13 cellular contexts compared by ENCODE assay signal in genomic region chr18:2707559-2708168, GRCh38.
"Had no signal": no experiment of that assay in that cellular context is flagged by ENCODE, and none has a peak within 500 bp of the region (broad histone marks: within the 10 kb centered on the region; RNA-seq: fewer than 3 reads in every experiment).

No MANE protein-coding gene starts in this region.

- H3K27me3 Mint-ChIP-seq: stimulated activated naive CD8-positive, alpha-beta T cell treated with anti-CD3 and anti-CD28 coated beads, Interleukin-15, Interleukin-2, amounts not matched to agents 100 ng/mL and 50 ng/mL, for 24 hours had no signal

- H3K9me3 Mint-ChIP-seq: stimulated activated naive CD8-positive, alpha-beta T cell treated with anti-CD3 and anti-CD28 coated beads, Interleukin-15, Interleukin-2, amounts not matched to agents 100 ng/mL and 50 ng/mL, for 24 hours had no signal

- H3K27me3 ChIP-seq: spleen, suprapubic skin had no signal

- ATAC-seq: esophagus mucosa, psoas muscle, sciatic nerve had no signal

- H3K4me3 Mint-ChIP-seq: stimulated activated naive CD8-positive, alpha-beta T cell treated with anti-CD3 and anti-CD28 coated beads, Interleukin-15, Interleukin-2, amounts not matched to agents 100 ng/mL and 50 ng/mL, for 24 hours had no signal

- H3K4me1 ChIP-seq: psoas muscle, spleen, suprapubic skin had no signal

- DNase-seq: activated CD4-positive, alpha-beta T cell treated with anti-CD3 and anti-CD28 coated beads, Interleukin-2, amount 50 U/mL, for 48 hours; islet precursor cell; midbrain; psoas muscle; spleen; T-helper 1 cell; T1000; trophoblast cell had no signal

- H3K4me3 ChIP-seq: lung, psoas muscle, spleen, suprapubic skin had no signal

- H3K27ac ChIP-seq: psoas muscle, suprapubic skin had no signal

- H3K9me3 ChIP-seq: psoas muscle, spleen, suprapubic skin had no signal
